Comparison of ENCODE assay signal across 9 cellular contexts in the genomic region with DNA sequence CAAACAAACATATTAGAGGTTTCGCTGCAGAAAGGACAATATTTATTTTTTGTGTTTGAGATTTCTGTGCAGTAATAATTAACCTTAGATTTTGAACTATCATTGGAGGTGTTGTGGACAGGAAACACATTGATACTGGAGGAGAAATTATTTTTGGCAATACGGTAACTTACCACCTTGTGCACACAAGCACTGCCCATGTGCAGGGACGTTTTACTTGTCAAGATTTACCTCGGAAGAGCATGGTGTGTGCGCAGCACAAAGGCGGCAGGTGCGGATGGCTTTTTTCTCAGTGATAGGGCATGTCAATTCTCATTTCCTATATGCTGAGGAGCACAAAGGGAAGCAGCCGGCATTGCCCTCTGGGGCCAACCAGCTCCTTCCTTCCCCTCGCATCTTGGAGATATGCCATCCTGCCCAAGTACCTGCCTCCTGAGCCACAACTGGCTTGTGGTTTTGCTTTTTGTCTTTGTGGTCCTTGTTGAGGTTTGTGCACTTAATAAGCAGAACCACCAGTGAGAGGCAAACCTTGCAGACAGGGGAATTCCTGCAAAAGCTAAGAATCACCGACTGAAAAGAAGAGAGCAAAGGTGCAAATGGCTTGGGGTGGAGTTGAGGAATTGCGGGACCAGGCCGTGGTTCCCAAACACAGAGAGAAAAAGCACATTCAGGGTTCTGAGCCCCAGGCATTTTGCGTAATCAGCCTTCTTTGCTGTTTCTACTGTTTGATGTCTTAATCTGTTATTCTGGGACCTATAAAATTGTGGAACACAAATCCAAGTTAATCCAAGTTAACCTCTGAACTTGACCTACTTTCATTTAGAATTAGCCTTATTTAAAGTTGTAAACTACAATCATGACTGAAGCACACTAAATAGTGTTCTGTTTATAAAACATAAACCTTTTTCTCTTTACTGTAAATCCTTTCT. TPM values are rescaled to one million over a fixed set of nuclear protein-coding genes. Genes with fewer than 3 reads are reported as not detected.
DNase-seq lines count a peak whose midpoint lies in the region; ATAC-seq, FAIRE-seq and TF ChIP-seq lines count a peak whose summit lies in the region.
"Had no signal": no experiment of that assay in that cellular context is flagged by ENCODE, and none has a peak within 500 bp of the region (broad histone marks: within the 10 kb centered on the region; RNA-seq: fewer than 3 reads in every experiment).

No MANE protein-coding gene starts in this region.

- no peak overlapping the region for H3K27ac ChIP-seq in GM12878 (ENCODE audit: control insufficient read depth, insufficient read depth)
- no peak overlapping the region for H3K27ac ChIP-seq in substantia nigra (ENCODE audit: low read depth, low read length, poor library complexity, severe bottlenecking)
- H3K27ac ChIP-seq: left lung had no signal

- H3K9me3 ChIP-seq in GM12878 (replicated peaks; ENCODE audit: control insufficient read depth, insufficient read depth, low read length) = no peaks in the 10 kb centered on the region
- H3K9me3 ChIP-seq: left lung had no signal

- H3K27me3 ChIP-seq in GM12878 (replicated peaks in 1 of 2; ENCODE audit: control insufficient read depth in 2 of 2, insufficient read depth in 2 of 2, low read length in 1 of 2) = no peaks in the 10 kb centered on the region; a peak in 1 of 4 replicates

- RAD21 ChIA-PET in GM12878 (lab: Charles Lee; ENCODE audit: unreplicated experiment) = no interaction called here

- no peak for TF ChIP-seq POLR2A in GM12878 (IDR thresholded peaks at IDR 0.05; ENCODE audit: low read depth, low read length)

- WGBS in GM12878 (ENCODE audit: insufficient coverage, insufficient replicate concordance, low lambda C conversion rate, missing lambda C conversion rate) = 6% methylated on average over 13 of the region's 13 CpGs

- no peaks in the 10 kb centered on the region for H3K36me3 ChIP-seq in GM12878 (ENCODE audit: control insufficient read depth in 2 of 2, insufficient read depth in 2 of 2, low read length in 1 of 2)
- H3K36me3 ChIP-seq: left lung had no signal

- H3K9ac ChIP-seq in GM12878 (ENCODE audit: control insufficient read depth, insufficient read depth, low read length) = no peak overlapping the region

- no peak for TF ChIP-seq CTCF in GM12878 (IDR thresholded peaks at IDR 0.05 in 2 of 3, conservative IDR thresholded peaks at IDR 0.05 in 1 of 3; ENCODE audit: control insufficient read depth in 2 of 3, extremely low read depth in 1 of 3, insufficient read depth in 1 of 3, low read depth in 3 of 3, low read length in 3 of 3)

- H3K79me2 ChIP-seq in GM12878 (ENCODE audit: control insufficient read depth, insufficient read depth, low read length) = no peaks in the 10 kb centered on the region

- no peaks in the 10 kb centered on the region for H3K4me1 ChIP-seq in GM12878 (ENCODE audit: control insufficient read depth, insufficient read depth, low read length)

- no peak overlapping the region for H2AFZ ChIP-seq in GM12878 (ENCODE audit: control insufficient read depth, low read depth, low read length)

- H3K4me3 ChIP-seq in GM12878 = no peak overlapping the region
- H3K4me3 ChIP-seq: left lung had no signal

- ATAC-seq in GM19324 (IDR thresholded peaks at IDR 0.05; ENCODE audit: low FRiP score, unreplicated experiment) (peak; percentile 58), HG03442 (IDR thresholded peaks at IDR 0.05; ENCODE audit: unreplicated experiment) (peak; percentile 48), GM12878 (peak; percentile 44), HG02642 (IDR thresholded peaks at IDR 0.05; ENCODE audit: poor library complexity, unreplicated experiment) (no peak), GM19455 (IDR thresholded peaks at IDR 0.05; ENCODE audit: unreplicated experiment) (no peak), HG03039 (IDR thresholded peaks at IDR 0.05; ENCODE audit: unreplicated experiment) (no peak)
- ATAC-seq: left lung had no signal

- H4K20me1 ChIP-seq in GM12878 (ENCODE audit: control insufficient read depth, insufficient read depth) = no peaks in the 10 kb centered on the region

- CTCF ChIA-PET in GM12878 (lab: Yijun Ruan, JAX) = no interaction called here

- BruUV-seq in GM12878 (replicated peaks; lab: Mats Ljungman, UMichigan) = no TSS peak

- no peak overlapping the region for H3K4me2 ChIP-seq in GM12878 (ENCODE audit: control insufficient read depth, insufficient read depth)

- in situ Hi-C loops in GM12878 (cut with MboI) = no loop called here

- SMC1A ChIA-PET in GM12878 (lab: Charles Lee; ENCODE audit: uncharacterized antibody, unreplicated experiment) = no interaction called here

- POLR2A ChIA-PET in GM12878 (lab: Charles Lee) = no interaction called here

- FAIRE-seq in GM12878 (lab: Jason Lieb, UNC) = no peak

- intact Hi-C loops in GM12878 (cut with micrococcal nuclease; ENCODE audit: unreplicated experiment) = no loop called here

- no peak for TF ChIP-seq RAD21 in GM12878 (IDR thresholded peaks at IDR 0.05; ENCODE audit: insufficient read depth, low read depth, low read length)

- no peak for TF ChIP-seq EP300 in GM12878 (IDR thresholded peaks at IDR 0.05; ENCODE audit: borderline replicate concordance in 1 of 2, control insufficient read depth in 1 of 2, low read depth in 2 of 2, low read length in 2 of 2)

- DNase-seq in DMS53 (lab: John Stamatoyannopoulos, UW) (peak; percentile 76), GM12878 (ENCODE audit: low read depth, low spot score) (peak; percentile 20), substantia nigra (lab: John Stamatoyannopoulos, UW) (no peak)
- DNase-seq: left lung had no signal

TF ChIP-seq in GM12878, 131 proteins besides CTCF, POLR2A, EP300 and RAD21:
- TF ChIP-seq ZNF24 (IDR thresholded peaks at IDR 0.05) (no peak), ZNF207 (IDR thresholded peaks at IDR 0.05; ENCODE audit: borderline replicate concordance) (no peak)

RNA-seq across cellular contexts. Expression of a gene that starts 21.9 kb away (rescaled TPM):
- not detected in 2 replicates for total RNA-seq in GM12878 (2013; cell fraction: nucleolus; rRNA removed)
- total RNA-seq in GM12878 (2014; rRNA removed) (under 0.01 TPM in 1 of 2 replicates, not detected in the other), GM12878 (2014; rRNA removed; fragmentation: Illumina TruSeq; extraction: Trizol) (0.04 and 0.05 TPM in 2 replicates), GM12878 (2021) (0.23 TPM in 1 of 2 replicates, not detected in the other)
- not detected for polyA plus RNA-seq in GM12878 (2011; ENCODE audit: low read depth)
- polyA plus RNA-seq in GM12878 (2011; rRNA removed) (0.15 and 0.16 TPM in 2 replicates), GM12878 (2014; fragmentation: Illumina TruSeq; extraction: Trizol) (0.01 TPM in 1 of 2 replicates, not detected in the other), GM12878 (2014; fragmentation: Nextera tagmentation; extraction: Ambion mirVana) (not detected), GM12878 (2014; rRNA removed) (0.03 and 0.05 TPM in 2 replicates), GM12878 (2016; fragmentation: Nextera tagmentation; extraction: Ambion mirVana) (not detected)
- polyA plus RNA-seq in GM12878 (2011; cell fraction: cytosol; rRNA removed) = 0.03 TPM in 2 replicates
- polyA plus RNA-seq in GM12878 (2011; cell fraction: nucleus; rRNA removed) = 0.06 and 0.10 TPM in 2 replicates
- polyA plus RNA-seq in GM12878 (2012) = 0.04 TPM in 1 of 2 replicates, not detected in the other
- 0.05 TPM in 1 of 2 replicates, not detected in the other for polyA minus RNA-seq in GM12878 (2011; rRNA and poly(A)+ RNA removed)
- 0.21 TPM in 1 of 2 replicates, not detected in the other for polyA minus RNA-seq in GM12878 (2011; cell fraction: cytosol; rRNA and poly(A)+ RNA removed)
- polyA minus RNA-seq in GM12878 (2011; cell fraction: nucleus; rRNA and poly(A)+ RNA removed) = 0.10 and 0.12 TPM in 2 replicates

Comparison
In these comparisons a context has a peak if more than half of its experiments do, and no peak if none do; other contexts are left out.
1. DNase-seq: peak in DMS53 (single experiment) and GM12878 (single experiment); none in substantia nigra (0 of 49).
2. ATAC-seq: peak in GM19324 (single experiment), HG03442 (single experiment) and GM12878 (single experiment); none in HG02642 (single experiment), GM19455 (single experiment) and HG03039 (single experiment).